17 cellular contexts compared by ENCODE assay signal in genomic region chr2:32748158-32748557, GRCh38.
DNase-seq lines count a peak whose midpoint lies in the region; ATAC-seq, FAIRE-seq and TF ChIP-seq lines count a peak whose summit lies in the region.
"Had no signal": no experiment of that assay in that cellular context is flagged by ENCODE, and none has a peak within 500 bp of the region (broad histone marks: within the 10 kb centered on the region; RNA-seq: fewer than 3 reads in every experiment).

No MANE protein-coding gene starts in this region.

- no peaks in the 10 kb centered on the region for H3K9me1 ChIP-seq in keratinocyte (ENCODE audit: control insufficient read depth, extremely low read depth, insufficient read depth, low read length)

- peaks cover 16% of the 10 kb centered on the region for H3K4me1 ChIP-seq in keratinocyte (ENCODE audit: control insufficient read depth, extremely low read depth, insufficient read depth, low read length)
- H3K4me1 ChIP-seq: BLaER1 had no signal

- H4K20me1 ChIP-seq in keratinocyte (ENCODE audit: control insufficient read depth, extremely low read depth, insufficient read depth, low read length) = no peaks in the 10 kb centered on the region
- H4K20me1 ChIP-seq: BLaER1 had no signal

- H3K27ac ChIP-seq in keratinocyte (ENCODE audit: control insufficient read depth, insufficient read depth, low read length) = no peak overlapping the region
- H3K27ac ChIP-seq: BLaER1, C4-2B had no signal

- H3K36me3 ChIP-seq in keratinocyte (ENCODE audit: control insufficient read depth in 2 of 2, extremely low read depth in 1 of 2, insufficient read depth in 2 of 2, low read length in 2 of 2) = peaks cover 0 to 2% of the 10 kb centered on the region in 2 experiments

- H3K79me2 ChIP-seq in keratinocyte (ENCODE audit: control insufficient read depth, insufficient read depth, low read length) = no peaks in the 10 kb centered on the region

- no peak overlapping the region for H3K4me3 ChIP-seq in epithelial cell of esophagus (ENCODE audit: low read length)
- no peak overlapping the region for H3K4me3 ChIP-seq in keratinocyte (ENCODE audit: control insufficient read depth in 2 of 3, extremely low read depth in 1 of 3, insufficient read depth in 2 of 3, low read depth in 1 of 3, low read length in 3 of 3)
- H3K4me3 ChIP-seq: BLaER1 had no signal

- dilution Hi-C loops in keratinocyte (cut with MboI; ENCODE audit: extremely low pct_ligation_motif_present, low sequenced_read_pairs) = no loop called here

- TF ChIP-seq POLR2A in GM12891 (IDR thresholded peaks at IDR 0.05; ENCODE audit: low read depth, low read length) = no peak

- no peak for ATAC-seq in GM18519 (IDR thresholded peaks at IDR 0.05; ENCODE audit: low FRiP score, unreplicated experiment)
- ATAC-seq: CD8-positive, alpha-beta T cell; HCT116 had no signal

- no peak for TF ChIP-seq CTCF in epithelial cell of esophagus (IDR thresholded peaks at IDR 0.05; ENCODE audit: insufficient read depth, low read depth, low read length, missing control alignments)
- TF ChIP-seq CTCF in keratinocyte (optimal IDR thresholded peaks at IDR 0.05 in 1 of 3, IDR thresholded peaks at IDR 0.05 in 1 of 3, conservative IDR thresholded peaks at IDR 0.05 in 1 of 3; ENCODE audit: extremely low read depth in 1 of 3, insufficient read depth in 2 of 3, low read length in 3 of 3) = no peak

- no peaks in the 10 kb centered on the region for H3K27me3 ChIP-seq in keratinocyte (ENCODE audit: control insufficient read depth, extremely low read depth, insufficient read depth, low read length)
- H3K27me3 ChIP-seq: BLaER1 had no signal

- no peak overlapping the region for H2AFZ ChIP-seq in keratinocyte (ENCODE audit: control insufficient read depth, low read length)

- no peak overlapping the region for H3K9ac ChIP-seq in keratinocyte (ENCODE audit: control insufficient read depth, extremely low read depth, insufficient read depth, low read length)
- H3K9ac ChIP-seq: BLaER1 had no signal

- FAIRE-seq in GM12891 (lab: Jason Lieb, UNC) (peak; percentile 20), TTC549 (lab: Jason Lieb, UNC) (peak; percentile 32), keratinocyte (lab: Jason Lieb, UNC) (peak; percentile 51)
- FAIRE-seq: H1 had no signal

- no peaks in the 10 kb centered on the region for H3K9me3 ChIP-seq in keratinocyte (ENCODE audit: control insufficient read depth, low read depth, low read length)
- H3K9me3 ChIP-seq: Caco-2 had no signal

- DNase-seq in GM12891 (ENCODE audit: insufficient read length, low spot score) = no peak
- DNase-seq in epithelial cell of esophagus (ENCODE audit: low read depth) = peak; percentile 56
- DNase-seq in keratinocyte (ENCODE audit: low read depth, low spot score) = peak; percentile 46
- no peak for DNase-seq in NCI-H1092 treated with DMSO at 0.1 percent for 48 hours (lab: John Stamatoyannopoulos, UW)
- DNase-seq in MV-4-11 (lab: John Stamatoyannopoulos, UW) = no peak
- DNase-seq: Caco-2; CD4-positive, CD25-positive, alpha-beta regulatory T cell; CD8-positive, alpha-beta T cell; DMS153; DND-41; H9 had no signal

- H3K4me2 ChIP-seq in keratinocyte (ENCODE audit: control insufficient read depth, extremely low read depth, insufficient read depth, low read depth, low read length) = no peak overlapping the region
- H3K4me2 ChIP-seq: BLaER1 had no signal

TF ChIP-seq in GM12891, 5 proteins besides CTCF, POLR2A, EP300 and RAD21:
- TF ChIP-seq SPI1 (IDR thresholded peaks at IDR 0.05; ENCODE audit: low read depth, low read length) (no peak), POU2F2 (IDR thresholded peaks at IDR 0.05; ENCODE audit: low read depth, low read length) (no peak), TAF1 (IDR thresholded peaks at IDR 0.05; ENCODE audit: low read depth, low read length) (no peak)

Comparison
In these comparisons a context has a peak if more than half of its experiments do, and no peak if none do; other contexts are left out.
1. DNase-seq: peak in epithelial cell of esophagus (single experiment) and keratinocyte (single experiment); none in GM12891 (single experiment), NCI-H1092 treated with DMSO at 0.1 percent for 48 hours (single experiment) and MV-4-11 (single experiment).